20 cellular contexts compared by ENCODE assay signal in genomic region chr15:73856458-73857192, GRCh38. TPM values are rescaled to one million over a fixed set of nuclear protein-coding genes. Genes with fewer than 3 reads are reported as not detected.
DNase-seq lines count a peak whose midpoint lies in the region; ATAC-seq, FAIRE-seq and TF ChIP-seq lines count a peak whose summit lies in the region.
"Had no signal": no experiment of that assay in that cellular context is flagged by ENCODE, and none has a peak within 500 bp of the region (broad histone marks: within the 10 kb centered on the region; RNA-seq: fewer than 3 reads in every experiment).

No MANE protein-coding gene starts in this region.

- H2AFZ ChIP-seq in H1 (ENCODE audit: low read length) = no peak overlapping the region

- TF ChIP-seq RAD21 in H1 (IDR thresholded peaks at IDR 0.05 in 1 of 2, conservative IDR thresholded peaks at IDR 0.05 in 1 of 2; ENCODE audit: low read depth in 2 of 2, low read length in 2 of 2) = no peak

- intact Hi-C loops in Right ventricle myocardium inferior (cut with DNase I) = no loop called here

- H3K27ac ChIP-seq in right atrium auricular region = peak overlapping the region in 1 of 2 donors; percentile 51
- no peak overlapping the region for H3K27ac ChIP-seq in H1 (ENCODE audit: low read depth, low read length)
- H3K27ac ChIP-seq: ascending aorta, ovary, uterus had no signal

- no peak overlapping the region for H3K23ac ChIP-seq in H1 (ENCODE audit: insufficient read length)

- H4K8ac ChIP-seq in H1 (ENCODE audit: extremely low read depth, insufficient read depth, low read length) = no peak overlapping the region

- CTCF ChIA-PET in H1 (lab: Charles Lee; ENCODE audit: partially characterized antibody) = interaction anchor here (0.7 to 4.8 kb wide), 7 partner anchors 9 to 77 kb away, joined by 3 to 36 read pairs (median 4); no protein-coding TSS in a partner anchor

- no peak overlapping the region for H2BK15ac ChIP-seq in H1 (ENCODE audit: low read length)

- H3K18ac ChIP-seq in H1 (ENCODE audit: extremely low read depth, low read length) = no peak overlapping the region

- no peaks in the 10 kb centered on the region; the same call in 1 of the 2 replicates for H3K23me2 ChIP-seq in H1 (ENCODE audit: low read depth, low read length)

- peaks cover 0 to 23% of the 10 kb centered on the region in 2 donors for H3K4me1 ChIP-seq in right atrium auricular region
- peaks cover 0 to 4% (median 2%) of the 10 kb centered on the region in 4 experiments; a peak in 3 of 7 replicates for H3K4me1 ChIP-seq in H1 (replicated peaks in 1 of 4; ENCODE audit: control insufficient read depth in 3 of 4, insufficient read depth in 4 of 4, low read length in 3 of 4)
- H3K4me1 ChIP-seq: ascending aorta, uterus had no signal

- no peak for TF ChIP-seq POLR2A in H1 (IDR thresholded peaks at IDR 0.05; ENCODE audit: control extremely low read depth in 1 of 2, low read depth in 2 of 2, low read length in 2 of 2)

- no peak overlapping the region for H3K4ac ChIP-seq in H1 (replicated peaks; ENCODE audit: insufficient read length, low read depth, low read length)

- WGBS in H1 (ENCODE audit: extremely low coverage in 1 of 2, insufficient coverage in 1 of 2, insufficient read length in 1 of 2, insufficient replicate concordance in 2 of 2, low coverage in 1 of 2, low lambda C conversion rate in 2 of 2, missing lambda C conversion rate in 1 of 2), 2 experiments = 76% methylated on average over 14 of the region's 14 CpGs; no CpG with 5 or more reads in 1 of the 2 experiments

- H3K9ac ChIP-seq in H1 (replicated peaks in 1 of 4; ENCODE audit: extremely low read depth in 1 of 4, low read depth in 3 of 4, low read length in 3 of 4) = no peak overlapping the region

- no peak overlapping the region for H3K4me3 Mint-ChIP-seq in type B pancreatic cell

- no peak for TF ChIP-seq EP300 in H1 (IDR thresholded peaks at IDR 0.05; ENCODE audit: borderline replicate concordance in 1 of 2, low read depth in 2 of 2, low read length in 2 of 2)

- H4K20me1 ChIP-seq in H1 (replicated peaks in 1 of 2; ENCODE audit: control insufficient read depth in 1 of 2, insufficient read depth in 2 of 2, low read length in 2 of 2) = no peaks in the 10 kb centered on the region

- H3K56ac ChIP-seq in H1 (replicated peaks; ENCODE audit: insufficient read length, low read depth, low read length) = no peak overlapping the region

- H2AK5ac ChIP-seq in H1 (ENCODE audit: low read depth, low read length) = no peak overlapping the region

- peaks cover 58% of the 10 kb centered on the region for H3K27me3 Mint-ChIP-seq in type B pancreatic cell

- H3K4me2 ChIP-seq in H1 (ENCODE audit: insufficient read depth in 1 of 2, low read depth in 2 of 2, low read length in 2 of 2) = no peak overlapping the region
- H3K4me2 ChIP-seq: smooth muscle cell had no signal

- H3K36me3 Mint-ChIP-seq in type B pancreatic cell = no peaks in the 10 kb centered on the region

- H3K36me3 ChIP-seq in right atrium auricular region = no peaks in the 10 kb centered on the region
- no peaks in the 10 kb centered on the region for H3K36me3 ChIP-seq in H1 (ENCODE audit: control insufficient read depth in 2 of 4, insufficient read depth in 4 of 4, low read length in 3 of 4)
- H3K36me3 ChIP-seq: ascending aorta, ovary, uterus had no signal

- no peak overlapping the region for H4K91ac ChIP-seq in H1 (replicated peaks; ENCODE audit: insufficient read length, low read length)

- FAIRE-seq in H1 (lab: Jason Lieb, UNC) = no peak

- POLR2A ChIA-PET in H1 (lab: Charles Lee; ENCODE audit: partially characterized antibody) = no interaction called here

- H3K79me2 ChIP-seq in H1 (ENCODE audit: control insufficient read depth in 1 of 2, insufficient read depth in 2 of 2, low read length in 2 of 2) = no peaks in the 10 kb centered on the region

- H4K5ac ChIP-seq in H1 (ENCODE audit: insufficient read length, low read depth, low read length) = no peak overlapping the region

- no peaks in the 10 kb centered on the region for H3K9me3 Mint-ChIP-seq in type B pancreatic cell

- H2BK120ac ChIP-seq in H1 (replicated peaks; ENCODE audit: low read depth, low read length) = no peak overlapping the region

- H3K27me3 ChIP-seq in right atrium auricular region (no peaks in the 10 kb centered on the region), H1 (replicated peaks in 1 of 4; ENCODE audit: control insufficient read depth in 3 of 4, extremely low read depth in 1 of 4, insufficient read depth in 3 of 4, low read length in 3 of 4) (no peaks in the 10 kb centered on the region; a peak in 2 of 7 replicates)
- H3K27me3 ChIP-seq: ascending aorta, ovary, uterus had no signal

- H3K4me3 ChIP-seq in right atrium auricular region (no peak overlapping the region), H1 (ENCODE audit: extremely low read depth in 1 of 4, insufficient read depth in 2 of 4, low read depth in 3 of 4, low read length in 4 of 4) (no peak overlapping the region)
- H3K4me3 ChIP-seq: ascending aorta, ovary, smooth muscle cell, uterus had no signal

- peak; percentile 60 for ATAC-seq in Right ventricle myocardium inferior
- ATAC-seq: esophagus mucosa; stimulated activated naive CD8-positive, alpha-beta T cell treated with anti-CD3 and anti-CD28 coated beads, Interleukin-15, Interleukin-2, amounts not matched to agents 100 U/mL and 50 U/mL, for 24 hours had no signal

- H3K4me1 Mint-ChIP-seq in type B pancreatic cell (ENCODE audit: unreplicated experiment) = no peaks in the 10 kb centered on the region

- H3K14ac ChIP-seq in H1 (ENCODE audit: insufficient read length) = no peak overlapping the region

- H3K79me1 ChIP-seq in H1 (ENCODE audit: low read depth, low read length) = no peaks in the 10 kb centered on the region

- H3K27ac Mint-ChIP-seq in type B pancreatic cell = no peak overlapping the region

- H3K9me3 ChIP-seq in right atrium auricular region = no peaks in the 10 kb centered on the region
- H3K9me3 ChIP-seq in H1 (ENCODE audit: insufficient read depth in 2 of 2, low read depth in 1 of 2, low read length in 1 of 2) = no peaks in the 10 kb centered on the region
- H3K9me3 ChIP-seq: ascending aorta, ovary, uterus had no signal

- H2BK5ac ChIP-seq in H1 (ENCODE audit: low read depth, low read length) = peak overlapping the region; percentile 13; the same call in 1 of the 2 replicates

- no peak overlapping the region for H2BK20ac ChIP-seq in H1 (ENCODE audit: low read length)

- H2BK12ac ChIP-seq in H1 (ENCODE audit: low read depth, low read length) = peak overlapping the region; percentile 55; the same call in 1 of the 2 replicates

- DNase-seq in Right ventricle myocardium inferior (ENCODE audit: missing footprints) (no peak), right atrium auricular region (ENCODE audit: low spot score) (no peak), NCI-H2171 (lab: John Stamatoyannopoulos, UW) (peak; percentile 74), H1 (ENCODE audit: low read depth in 1 of 2, low spot score in 2 of 2) (no peak), type B pancreatic cell (ENCODE audit: extremely low spot score, unreplicated experiment) (peak; percentile 62), SIG-M5 treated with dmso at 0.1 percent for 504 hours (lab: John Stamatoyannopoulos, UW; ENCODE audit: unreplicated experiment) (no peak), NAMALWA (ENCODE audit: low spot score) (no peak)
- no peak for DNase-seq in stimulated activated CD4-positive, alpha-beta T cell treated with anti-CD3 and anti-CD28 coated beads, Interleukin-4, amount 100 ng/mL, for 1 hour
- DNase-seq: activated gamma-delta T cell treated with Interleukin-2 at 50 U/mL for 16 hours; cortex of kidney; kidney glomerular epithelial cell; NCI-H1930; OCI-M1; ovary; stimulated activated naive CD8-positive, alpha-beta T cell treated with anti-CD3 and anti-CD28 coated beads, Interleukin-15, Interleukin-2, amounts not matched to agents 100 U/mL and 50 U/mL, for 24 hours; uterus had no signal

- TF ChIP-seq CTCF in right atrium auricular region (IDR thresholded peaks at IDR 0.05) (no peak), H1 (IDR thresholded peaks at IDR 0.05; ENCODE audit: control extremely low read depth in 1 of 3, insufficient read depth in 1 of 3, low read depth in 1 of 3, low read length in 3 of 3) (no peak), type B pancreatic cell (conservative IDR thresholded peaks at IDR 0.05) (no peak)

TF ChIP-seq in H1, 55 proteins besides CTCF, POLR2A, EP300 and RAD21 (continues in another document):
- TF ChIP-seq ATF3 (IDR thresholded peaks at IDR 0.05; ENCODE audit: insufficient read depth, low read depth, low read length) (no peak), SIRT6 (IDR thresholded peaks at IDR 0.05; ENCODE audit: low read length) (no peak), JUND (IDR thresholded peaks at IDR 0.05; ENCODE audit: low read length) (no peak), TEAD4 (IDR thresholded peaks at IDR 0.05; ENCODE audit: low read depth, low read length) (no peak), BCL11A (IDR thresholded peaks at IDR 0.05; ENCODE audit: low read depth in 2 of 2, low read length in 2 of 2) (no peak), RBBP5 (IDR thresholded peaks at IDR 0.05; ENCODE audit: borderline replicate concordance, low read depth, low read length) (no peak), SIX5 (IDR thresholded peaks at IDR 0.05; ENCODE audit: low read depth, low read length) (no peak), KDM1A (IDR thresholded peaks at IDR 0.05; ENCODE audit: borderline replicate concordance, low read length) (no peak), EGR1 (IDR thresholded peaks at IDR 0.05; ENCODE audit: borderline replicate concordance, low read depth, low read length) (no peak), EZH2 (IDR thresholded peaks at IDR 0.05; ENCODE audit: low read depth, low read length, severe bottlenecking) (no peak), CBX5 (IDR thresholded peaks at IDR 0.05; ENCODE audit: low read depth, low read length) (no peak), RXRA (IDR thresholded peaks at IDR 0.05; ENCODE audit: insufficient read depth, low read depth, low read length) (no peak)

RNA-seq across cellular contexts. Expression of gene TBC1D21, which starts 16.7 kb away (rescaled TPM):
- total RNA-seq in Right ventricle myocardium inferior (not detected), right atrium auricular region (not detected), type B pancreatic cell (ENCODE audit: low replicate concordance) (not detected in 2 replicates)
- total RNA-seq in H1 (2021; fragmentation: NEBNext Ultra II Directional; extraction: Animal tissue kit (Norgen Biotek cat#: 25700)) = not detected in 2 replicates
- not detected in 2 replicates for polyA plus RNA-seq in H1 (2011; rRNA removed)
- polyA plus RNA-seq in H1 (2011; cell fraction: cytosol; rRNA removed) = not detected
- polyA plus RNA-seq in H1 (2011; cell fraction: nucleus; rRNA removed) = not detected
- polyA plus RNA-seq in H1 (2012, experiment 1 of 2) = not detected in 4 replicates
- not detected for polyA plus RNA-seq in H1 (2012, experiment 2 of 2)
- not detected for polyA plus RNA-seq in H1 (2013, experiment 1 of 2)
- not detected for polyA plus RNA-seq in H1 (2013, experiment 2 of 2)
- not detected in 2 replicates for polyA minus RNA-seq in H1 (2011; rRNA and poly(A)+ RNA removed)
- not detected for polyA minus RNA-seq in H1 (2011; cell fraction: cytosol; rRNA and poly(A)+ RNA removed)
- not detected for polyA minus RNA-seq in H1 (2011; cell fraction: nucleus; rRNA and poly(A)+ RNA removed)
- total RNA-seq: activated CD8-positive, alpha-beta memory T cell treated with anti-CD3 and anti-CD28 coated beads for 36 hours; ascending aorta; esophagus mucosa; ovary; smooth muscle cell; uterus had no signal
- polyA plus RNA-seq: ovary, smooth muscle cell had no signal

Comparison
In these comparisons a context has a peak if more than half of its experiments do, and no peak if none do; other contexts are left out.
1. DNase-seq: peak in NCI-H2171 (single experiment) and type B pancreatic cell (single experiment); none in Right ventricle myocardium inferior (single experiment), right atrium auricular region (single experiment), H1 (0 of 2), stimulated activated CD4-positive, alpha-beta T cell treated with anti-CD3 and anti-CD28 coated beads, Interleukin-4, amount 100 ng/mL, for 1 hour (single experiment), SIG-M5 treated with dmso at 0.1 percent for 504 hours (single experiment) and NAMALWA (single experiment).